8 cellular contexts compared by ENCODE assay signal in genomic region chr3:161770532-161771386, GRCh38.
DNase-seq lines count a peak whose midpoint lies in the region; ATAC-seq and TF ChIP-seq lines count a peak whose summit lies in the region.

No MANE protein-coding gene starts in this region.

- peak; percentile 85 for ATAC-seq in GM18498 (IDR thresholded peaks at IDR 0.05; ENCODE audit: unreplicated experiment)
- peak; percentile 75 for ATAC-seq in GM21367 (IDR thresholded peaks at IDR 0.05; ENCODE audit: unreplicated experiment)
- peak; percentile 88 for ATAC-seq in HG03342 (IDR thresholded peaks at IDR 0.05; ENCODE audit: unreplicated experiment)
- no peak for ATAC-seq in heart right ventricle

- H3K9me3 ChIP-seq in heart right ventricle, result peaks cover 0 to 5% (median 0%) of the 10 kb centered on the region in 11 donors

- H3K36me3 ChIP-seq in brain microvascular endothelial cell (replicated peaks) (no peaks in the 10 kb centered on the region), heart right ventricle (no peaks in the 10 kb centered on the region)

- 57 to 62% methylated on average over 3 of the region's 3 CpGs for WGBS in heart right ventricle, 2 donors

- no peaks in the 10 kb centered on the region for H3K4me1 ChIP-seq in heart right ventricle

- H3K4me3 ChIP-seq in brain microvascular endothelial cell (ENCODE audit: low read depth, low read length), result no peak overlapping the region
- H3K4me3 ChIP-seq in heart right ventricle, result no peak overlapping the region

- in situ Hi-C loops in brain microvascular endothelial cell (cut with HindIII; ENCODE audit: low pct_ligation_motif_present, low sequenced_read_pairs), result no loop called here

- DNase-seq in brain microvascular endothelial cell, result peak; percentile 77
- DNase-seq in heart right ventricle, result no peak
- no peak for DNase-seq in NCI-H1436 (lab: John Stamatoyannopoulos, UW)
- DNase-seq in 8988T, result no peak
- no peak for DNase-seq in NCI-H345 treated with DMSO at 0.1 percent for 48 hours (lab: John Stamatoyannopoulos, UW; ENCODE audit: unreplicated experiment)

- H3K27ac ChIP-seq in brain microvascular endothelial cell (peak overlapping the region; percentile 8), heart right ventricle (no peak overlapping the region)

- TF ChIP-seq CTCF in brain microvascular endothelial cell (IDR thresholded peaks at IDR 0.05; ENCODE audit: low read depth, low read length, missing control alignments) (no peak), heart right ventricle (IDR thresholded peaks at IDR 0.05) (no peak)

- intact Hi-C loops in heart right ventricle (cut with DNase I), result loop anchor here in 1 of 10 donors (2.0 kb wide), 1 partner anchor 50 kb away; no protein-coding TSS in a partner anchor

- H3K27me3 ChIP-seq in brain microvascular endothelial cell (replicated peaks) (no peaks in the 10 kb centered on the region), heart right ventricle (no peaks in the 10 kb centered on the region)

Comparison
In these comparisons a context has a peak if more than half of its experiments do, and no peak if none do; other contexts are left out.
1. ATAC-seq: peak in GM18498 (single experiment), GM21367 (single experiment) and HG03342 (single experiment); none in heart right ventricle (0 of 8).